ENCODE assay signal across 10 cellular contexts in the genomic region with DNA sequence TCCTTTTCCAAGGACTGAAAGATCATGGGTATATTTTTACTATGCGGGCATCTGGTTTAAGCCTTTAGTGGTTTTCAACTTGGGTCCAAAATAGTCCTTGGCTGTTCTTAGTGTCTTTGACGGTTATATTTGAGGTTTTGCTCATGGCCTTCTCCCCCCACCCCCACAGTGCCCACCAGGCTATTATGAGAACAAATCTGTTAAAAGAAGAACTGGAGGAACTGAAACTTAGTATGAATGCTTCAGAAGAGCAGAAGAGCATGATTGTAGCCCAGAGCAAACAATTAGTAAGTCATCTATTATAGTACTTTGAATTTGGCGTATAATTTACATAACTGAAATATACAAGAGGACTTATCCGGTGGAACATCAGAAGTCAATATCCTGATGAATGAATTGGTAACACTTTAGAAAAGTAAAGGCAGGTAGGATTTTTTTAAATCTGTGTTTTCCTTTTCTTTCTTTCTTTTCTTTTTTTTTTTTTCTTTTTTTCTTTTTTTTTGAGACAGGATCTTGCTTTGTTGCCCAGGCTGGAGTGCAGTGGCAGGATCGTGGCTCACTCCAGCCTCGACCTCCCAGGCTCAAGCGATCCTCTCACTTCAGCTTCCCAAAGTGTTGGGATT.
A peak's percentile ranks its signal among the peaks of the same experiment; 100 is the strongest.
DNase-seq lines count a peak whose midpoint lies in the region; ATAC-seq and TF ChIP-seq lines count a peak whose summit lies in the region.
"Had no signal": no experiment of that assay in that cellular context is flagged by ENCODE, and none has a peak within 500 bp of the region (broad histone marks: within the 10 kb centered on the region; RNA-seq: fewer than 3 reads in every experiment).

No MANE protein-coding gene starts in this region.

- H3K27ac Mint-ChIP-seq in activated B cell treated with CpG ODN at 0.5 μM for 24 hours, result peak overlapping the region; percentile 81
- H3K27ac Mint-ChIP-seq in osteocyte (ENCODE audit: unreplicated experiment), result no peak overlapping the region

- ATAC-seq in GM18858 (IDR thresholded peaks at IDR 0.05; ENCODE audit: unreplicated experiment), result peak; percentile 92
- peak; percentile 94 for ATAC-seq in GM21619 (IDR thresholded peaks at IDR 0.05; ENCODE audit: unreplicated experiment)
- peak; percentile 70 for ATAC-seq in HG03280 (IDR thresholded peaks at IDR 0.05; ENCODE audit: unreplicated experiment)
- ATAC-seq in activated B cell treated with CpG ODN at 0.5 μM for 24 hours (ENCODE audit: low read depth), result peak; percentile 89
- no peak for ATAC-seq in activated T-cell treated with anti-CD3 and anti-CD28 coated beads, Interleukin-2, amount 50 U/mL, for 4 hours

- H3K9me3 Mint-ChIP-seq in activated B cell treated with CpG ODN at 0.5 μM for 24 hours (peaks cover 6% of the 10 kb centered on the region), osteocyte (ENCODE audit: unreplicated experiment) (no peaks in the 10 kb centered on the region)
- H3K9me3 Mint-ChIP-seq in activated T-cell treated with anti-CD3 and anti-CD28 coated beads, Interleukin-2, amount 50 U/mL, for 4 hours, result no peaks in the 10 kb centered on the region

- TF ChIP-seq CTCF in activated B cell treated with CpG ODN at 0.5 μM for 24 hours (IDR thresholded peaks at IDR 0.05) (no peak), osteocyte (IDR thresholded peaks at IDR 0.05) (no peak)

- H3K4me1 Mint-ChIP-seq in activated B cell treated with CpG ODN at 0.5 μM for 24 hours (peaks cover 68% of the 10 kb centered on the region), osteocyte (ENCODE audit: unreplicated experiment) (peaks cover 11% of the 10 kb centered on the region)
- no peaks in the 10 kb centered on the region for H3K4me1 Mint-ChIP-seq in activated T-cell treated with anti-CD3 and anti-CD28 coated beads, Interleukin-2, amount 50 U/mL, for 4 hours (ENCODE audit: low read depth)

- DNase-seq in activated B cell treated with CpG ODN at 0.5 μM for 24 hours (no peak), osteocyte (ENCODE audit: extremely low spot score, unreplicated experiment) (no peak), NCI-H748 (lab: John Stamatoyannopoulos, UW; ENCODE audit: unreplicated experiment) (no peak), SKM-1 (lab: John Stamatoyannopoulos, UW; ENCODE audit: unreplicated experiment) (no peak)
- no peak for DNase-seq in activated T-cell treated with anti-CD3 and anti-CD28 coated beads, Interleukin-2, amount 50 U/mL, for 4 hours
- DNase-seq: activated naive CD4-positive, alpha-beta T cell treated with Interleukin-2 at 50 U/mL for 16 hours; occipital lobe had no signal

- intact Hi-C loops in activated B cell treated with CpG ODN at 0.5 μM for 24 hours (cut with micrococcal nuclease), result loop anchor here (1.0 to 2.0 kb wide), 6 partner anchors 9 to 137 kb away; a partner anchor contains a TSS

- H3K4me3 Mint-ChIP-seq in activated B cell treated with CpG ODN at 0.5 μM for 24 hours (peak overlapping the region; percentile 60), osteocyte (ENCODE audit: unreplicated experiment) (no peak overlapping the region)
- H3K4me3 Mint-ChIP-seq in activated T-cell treated with anti-CD3 and anti-CD28 coated beads, Interleukin-2, amount 50 U/mL, for 4 hours, result no peak overlapping the region

- H3K36me3 Mint-ChIP-seq in activated B cell treated with CpG ODN at 0.5 μM for 24 hours (ENCODE audit: low read depth) (no peaks in the 10 kb centered on the region), osteocyte (ENCODE audit: unreplicated experiment) (no peaks in the 10 kb centered on the region)
- H3K36me3 Mint-ChIP-seq in activated T-cell treated with anti-CD3 and anti-CD28 coated beads, Interleukin-2, amount 50 U/mL, for 4 hours (ENCODE audit: insufficient read depth), result no peaks in the 10 kb centered on the region

- POLR2A ChIA-PET in activated B cell treated with CpG ODN at 0.5 μM for 24 hours (lab: Charles Lee), result interaction anchor here (0.6 to 12.0 kb wide), 6 partner anchors 16 to 196 kb away, joined by 3 to 184 read pairs (median 20); a partner anchor contains a TSS

- H3K27me3 Mint-ChIP-seq in activated B cell treated with CpG ODN at 0.5 μM for 24 hours (no peaks in the 10 kb centered on the region), osteocyte (ENCODE audit: unreplicated experiment) (no peaks in the 10 kb centered on the region)
- peaks cover 2% of the 10 kb centered on the region for H3K27me3 Mint-ChIP-seq in activated T-cell treated with anti-CD3 and anti-CD28 coated beads, Interleukin-2, amount 50 U/mL, for 4 hours (ENCODE audit: low read depth)

- CTCF ChIA-PET in activated B cell treated with CpG ODN at 0.5 μM for 24 hours (lab: Charles Lee), result interaction anchor here (1.2 kb wide), 1 partner anchor 23 kb away, joined by 3 read pairs; no protein-coding TSS in a partner anchor

Comparison
In these comparisons a context has a peak if more than half of its experiments do, and no peak if none do; other contexts are left out.
1. ATAC-seq: peak in GM18858 (single experiment), GM21619 (single experiment), HG03280 (single experiment) and activated B cell treated with CpG ODN at 0.5 μM for 24 hours (single experiment); none in activated T-cell treated with anti-CD3 and anti-CD28 coated beads, Interleukin-2, amount 50 U/mL, for 4 hours (0 of 2).